Comparison of ENCODE assay signal across 1 cellular context in genomic region chr3:48466386-48467109, GRCh38.
TF ChIP-seq lines count a peak whose summit lies in the region.

No MANE protein-coding gene starts in this region.

TF ChIP-seq in WTC11, 78 proteins besides CTCF, POLR2A, EP300 and RAD21 (continued from another document):
- no peak for TF ChIP-seq ZNF232 (CRISPR knock-in tag; IDR thresholded peaks at IDR 0.05)
- no peak for TF ChIP-seq ERG (CRISPR knock-in tag; IDR thresholded peaks at IDR 0.05)
- TF ChIP-seq STAT6 (CRISPR knock-in tag; conservative IDR thresholded peaks at IDR 0.05; ENCODE audit: low read depth): no peak
- TF ChIP-seq ARID4B (CRISPR knock-in tag; IDR thresholded peaks at IDR 0.05; ENCODE audit: borderline replicate concordance): no peak
- no peak for TF ChIP-seq ZNF281 (CRISPR knock-in tag; IDR thresholded peaks at IDR 0.05)
TF ChIP-seq in WTC11: peak in this region for 0.
